In the genomic region with DNA sequence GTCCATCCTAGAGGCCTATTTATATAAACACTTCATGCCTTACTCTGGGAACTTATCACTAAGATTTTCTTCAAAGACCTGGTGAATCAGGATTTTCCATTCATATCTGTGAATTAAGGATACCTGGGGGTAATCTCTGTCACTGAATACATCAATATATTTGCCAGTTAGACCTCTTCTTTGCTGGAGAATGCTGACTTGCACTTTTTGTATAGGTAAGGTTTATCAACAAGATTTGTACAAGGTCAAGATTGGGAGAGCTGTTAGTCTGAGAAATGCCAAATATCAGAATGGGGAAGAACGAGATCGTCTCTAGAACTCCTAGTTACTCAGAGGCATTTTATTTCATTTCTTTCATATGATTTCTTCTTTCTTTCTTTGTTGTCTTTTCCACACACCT, we compare ENCODE assay signal across 3 cellular contexts.
TF ChIP-seq lines count a peak whose summit lies in the region.

No MANE protein-coding gene starts in this region.

TF ChIP-seq in HepG2, 621 proteins besides CTCF, POLR2A, EP300 and RAD21:
- TF ChIP-seq KLF16 (CRISPR knock-in tag; IDR thresholded peaks at IDR 0.05) (no peak), ZBTB43 (CRISPR knock-in tag; conservative IDR thresholded peaks at IDR 0.05) (no peak), SYNCRIP (IDR thresholded peaks at IDR 0.05; ENCODE audit: insufficient read depth, low read depth, low read length) (no peak), FOXA1 (IDR thresholded peaks at IDR 0.05) (no peak), FOXA1 (CRISPR knock-in tag; IDR thresholded peaks at IDR 0.05) (no peak), ZBTB25 (CRISPR knock-in tag; IDR thresholded peaks at IDR 0.05) (no peak), ZNF460 (CRISPR knock-in tag; IDR thresholded peaks at IDR 0.05; ENCODE audit: borderline replicate concordance) (no peak), MAFK (conservative IDR thresholded peaks at IDR 0.05 in 1 of 2, IDR thresholded peaks at IDR 0.05 in 1 of 2; ENCODE audit: low read length in 2 of 2) (peak; percentile 88 to 91), ZNF430 (CRISPR knock-in tag; IDR thresholded peaks at IDR 0.05) (no peak), MTF2 (CRISPR knock-in tag; IDR thresholded peaks at IDR 0.05; ENCODE audit: borderline replicate concordance) (no peak), GRHL1 (CRISPR knock-in tag; conservative IDR thresholded peaks at IDR 0.05) (no peak), SP4 (CRISPR knock-in tag; IDR thresholded peaks at IDR 0.05) (no peak), MAFF (IDR thresholded peaks at IDR 0.05; ENCODE audit: low read depth, low read length) (peak; percentile 88), KDM4B (CRISPR knock-in tag; IDR thresholded peaks at IDR 0.05) (no peak), SMARCC2 (IDR thresholded peaks at IDR 0.05) (no peak)
- TF ChIP-seq, protein P1, sequence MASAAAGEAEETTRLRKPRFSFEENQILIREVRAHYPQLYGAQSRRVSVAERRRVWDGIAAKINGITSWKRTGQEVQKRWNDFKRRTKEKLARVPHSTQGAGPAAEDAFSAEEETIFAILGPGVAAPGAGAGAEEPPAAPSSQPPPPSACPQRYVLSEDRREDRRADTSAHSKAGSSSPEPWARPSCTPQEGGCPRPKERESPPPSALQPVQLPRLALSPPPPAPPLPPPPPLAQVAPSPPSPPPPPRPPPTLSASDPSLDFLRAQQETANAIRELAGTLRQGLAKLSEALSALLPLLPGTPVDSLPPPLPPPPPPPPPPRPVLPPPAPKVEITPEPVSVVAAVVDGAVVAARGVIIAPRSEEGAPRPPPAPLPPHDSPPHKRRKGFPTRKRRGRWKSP (CRISPR knock-in tag; IDR thresholded peaks at IDR 0.05), result no peak
TF ChIP-seq in HepG2: peak in this region for 2.

TF ChIP-seq in GM12878, 131 proteins besides CTCF, POLR2A, EP300 and RAD21:
- TF ChIP-seq CBX3 (IDR thresholded peaks at IDR 0.05; ENCODE audit: borderline replicate concordance, low read depth) (no peak), EZH2 (IDR thresholded peaks at IDR 0.05; ENCODE audit: borderline replicate concordance, control insufficient read depth, low read depth, low read length) (no peak), SRF (IDR thresholded peaks at IDR 0.05; ENCODE audit: low read depth in 2 of 2, low read length in 2 of 2) (no peak), SP1 (IDR thresholded peaks at IDR 0.05; ENCODE audit: low read depth, low read length) (no peak), SUPT20H (IDR thresholded peaks at IDR 0.05; ENCODE audit: borderline replicate concordance, control insufficient read depth, low read depth, low read length) (no peak), BMI1 (IDR thresholded peaks at IDR 0.05; ENCODE audit: borderline replicate concordance) (no peak), SIX5 (IDR thresholded peaks at IDR 0.05; ENCODE audit: low read depth, low read length, severe bottlenecking) (no peak), SMARCA5 (IDR thresholded peaks at IDR 0.05) (no peak), JUND (IDR thresholded peaks at IDR 0.05; ENCODE audit: low read depth, low read length) (no peak)

TF ChIP-seq in H1, 55 proteins besides CTCF, POLR2A, EP300 and RAD21:
- no peak for TF ChIP-seq HDAC2 (IDR thresholded peaks at IDR 0.05; ENCODE audit: borderline replicate concordance in 1 of 2, low read depth in 2 of 2, low read length in 2 of 2)
- TF ChIP-seq SIX5 (IDR thresholded peaks at IDR 0.05; ENCODE audit: low read depth, low read length), result no peak
- no peak for TF ChIP-seq EGR1 (IDR thresholded peaks at IDR 0.05; ENCODE audit: borderline replicate concordance, low read depth, low read length)
- no peak for TF ChIP-seq PHF8 (conservative IDR thresholded peaks at IDR 0.05; ENCODE audit: low read depth, low read length)
- TF ChIP-seq SP2 (IDR thresholded peaks at IDR 0.05; ENCODE audit: low read length), result no peak
- TF ChIP-seq MAFK (IDR thresholded peaks at IDR 0.05; ENCODE audit: low read depth, low read length), result peak; percentile 33; the same call in 1 of the 2 replicates
- TF ChIP-seq TAF7 (optimal IDR thresholded peaks at IDR 0.05; ENCODE audit: borderline replicate concordance, low read depth, low read length), result no peak
- TF ChIP-seq SIN3A (conservative IDR thresholded peaks at IDR 0.05 in 1 of 2, IDR thresholded peaks at IDR 0.05 in 1 of 2; ENCODE audit: low read depth in 1 of 2, low read length in 2 of 2), result no peak
- no peak for TF ChIP-seq SRF (IDR thresholded peaks at IDR 0.05; ENCODE audit: low read depth, low read length)
